24 cellular contexts compared by ENCODE assay signal in genomic region chr17:69561462-69561861, GRCh38.
DNase-seq lines count a peak whose midpoint lies in the region; ATAC-seq and FAIRE-seq lines count a peak whose summit lies in the region.
"Had no signal": no experiment of that assay in that cellular context is flagged by ENCODE, and none has a peak within 500 bp of the region (broad histone marks: within the 10 kb centered on the region; RNA-seq: fewer than 3 reads in every experiment).

No MANE protein-coding gene starts in this region.

- H3K9me3 ChIP-seq in adipocyte (ENCODE audit: control insufficient read depth, low read length) (no peaks in the 10 kb centered on the region), mesodermal cell (ENCODE audit: control insufficient read depth, low read length) (no peaks in the 10 kb centered on the region), subcutaneous abdominal adipose tissue (ENCODE audit: control insufficient read depth in 5 of 5, low read length in 5 of 5) (no peaks in the 10 kb centered on the region)

- WGBS in mesodermal cell (ENCODE audit: insufficient coverage in 2 of 2), 2 experiments, result 65 to 83% methylated on average over 1 to 2 of the region's 3 CpGs

- no peaks in the 10 kb centered on the region for H3K36me3 ChIP-seq in adipocyte (ENCODE audit: control insufficient read depth, insufficient read depth, low read length, severe bottlenecking)
- no peaks in the 10 kb centered on the region for H3K36me3 ChIP-seq in mesodermal cell (ENCODE audit: control insufficient read depth, insufficient read depth, low read length)
- H3K36me3 ChIP-seq in subcutaneous abdominal adipose tissue (ENCODE audit: control insufficient read depth in 5 of 5, insufficient read depth in 5 of 5, low read length in 5 of 5), result no peaks in the 10 kb centered on the region
- H3K36me3 ChIP-seq: BLaER1 had no signal

- FAIRE-seq in HTR-8/SVneo (lab: Jason Lieb, UNC), result peak; percentile 28
- FAIRE-seq: A204.1, GM18507 had no signal

- intact Hi-C loops in Right ventricle myocardium superior (cut with DNase I), result loop anchor here (10.0 kb wide), 1 partner anchor 1063 kb away; no protein-coding TSS in a partner anchor

- H3K27me3 ChIP-seq in adipocyte (replicated peaks; ENCODE audit: control insufficient read depth, insufficient read depth, low read length) (no peaks in the 10 kb centered on the region), subcutaneous abdominal adipose tissue (ENCODE audit: control insufficient read depth in 5 of 5, insufficient read depth in 4 of 5, low read length in 5 of 5) (no peaks in the 10 kb centered on the region)
- H3K27me3 ChIP-seq: BLaER1 had no signal

- H3K4me3 ChIP-seq in adipocyte (ENCODE audit: low read length), result peak overlapping the region; percentile 10
- no peak overlapping the region for H3K4me3 ChIP-seq in mesodermal cell (ENCODE audit: extremely low read depth, insufficient read depth, low read length, poor library complexity, severe bottlenecking)
- no peak overlapping the region for H3K4me3 ChIP-seq in subcutaneous abdominal adipose tissue (ENCODE audit: low read depth in 1 of 5, low read length in 5 of 5)
- H3K4me3 ChIP-seq: BLaER1 had no signal

- no peak for DNase-seq in HTR-8/SVneo (ENCODE audit: insufficient read length, low spot score)
- DNase-seq in adipocyte (ENCODE audit: low read depth), result no peak
- no peak for DNase-seq in stimulated activated CD4-positive, alpha-beta T cell treated with anti-CD3 and anti-CD28 coated beads, Interleukin-1b, Interleukin-23, amount 100 ng/mL, for 48 hours
- no peak for DNase-seq in activated CD8-positive, alpha-beta memory T cell treated with anti-CD3 and anti-CD28 coated beads, Interleukin-2, amount 50 U/mL, for 48 hours
- DNase-seq in LoVo (ENCODE audit: low spot score), result no peak
- DNase-seq in Right ventricle myocardium superior, result no peak
- DNase-seq: CD4-positive, CD25-positive, alpha-beta regulatory T cell; DMS153; DND-41; H9; NCI-H1092; NCI-H1417 treated with DMSO at 0.1 percent for 48 hours; NCI-H1694 treated with DMSO at 0.1 percent for 48 hours; NCI-H2081; NCI-H2227 treated with DMSO at 0.1 percent for 48 hours; NCI-H526 treated with DMSO at 0.1 percent for 48 hours; RPMI8226; SHP77 treated with DMSO at 0.1 percent for 48 hours had no signal

- peaks cover 15% of the 10 kb centered on the region for H3K4me1 ChIP-seq in adipocyte (ENCODE audit: control insufficient read depth, insufficient read depth, low read length)
- no peaks in the 10 kb centered on the region for H3K4me1 ChIP-seq in mesodermal cell (ENCODE audit: control insufficient read depth, insufficient read depth, low read length, poor library complexity, severe bottlenecking)
- peaks cover 0 to 14% (median 7%) of the 10 kb centered on the region in 5 donors for H3K4me1 ChIP-seq in subcutaneous abdominal adipose tissue (ENCODE audit: control insufficient read depth in 5 of 5, insufficient read depth in 5 of 5, low read length in 5 of 5)
- H3K4me1 ChIP-seq: BLaER1 had no signal

- no peak overlapping the region for H3K9ac ChIP-seq in adipocyte (ENCODE audit: low read length)
- no peak overlapping the region for H3K9ac ChIP-seq in subcutaneous abdominal adipose tissue (ENCODE audit: low read length in 5 of 5)
- H3K9ac ChIP-seq: BLaER1, KMS-11 had no signal

- H3K27ac ChIP-seq in mesodermal cell (ENCODE audit: low read depth, low read length, severe bottlenecking), result peak overlapping the region; percentile 53
- peak overlapping the region; percentile 54 for H3K27ac ChIP-seq in subcutaneous abdominal adipose tissue (ENCODE audit: low read depth, low read length)
- H3K27ac ChIP-seq: BLaER1, KMS-11 had no signal

- no peak for ATAC-seq in Right ventricle myocardium superior (ENCODE audit: poor library complexity)
